Comparison of ENCODE assay signal across 34 cellular contexts in the genomic region with DNA sequence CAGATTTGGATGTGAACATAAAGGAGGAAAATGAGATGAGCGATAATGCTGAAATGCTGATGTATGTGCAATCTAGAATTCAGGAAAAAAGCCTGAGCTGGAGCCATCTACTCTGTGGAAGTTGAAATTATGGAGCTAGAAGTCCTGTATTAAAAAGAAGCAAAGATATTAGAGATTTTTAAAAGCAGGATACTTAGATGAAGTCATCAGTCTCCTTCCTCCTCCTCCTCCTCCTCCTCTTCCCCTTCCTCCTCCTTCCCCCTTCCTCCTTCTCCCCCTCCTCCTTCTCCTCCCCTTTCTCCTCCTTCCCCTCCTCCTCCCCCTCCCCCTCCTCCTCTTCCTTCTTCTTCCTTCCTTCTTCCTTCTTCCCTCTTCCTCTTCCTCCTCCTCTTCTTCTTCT.
"Had no signal": no experiment of that assay in that cellular context is flagged by ENCODE, and none has a peak within 500 bp of the region (broad histone marks: within the 10 kb centered on the region; RNA-seq: fewer than 3 reads in every experiment).

No MANE protein-coding gene starts in this region.

- DNase-seq: activated effector memory CD4-positive, alpha-beta T cell treated with anti-CD3 and anti-CD28 coated beads, Interleukin-2, amount 50 U/mL, for 16 hours; activated effector memory CD4-positive, alpha-beta T cell treated with Interleukin-2 at 50 U/mL for 16 hours; activated gamma-delta T cell; activated gamma-delta T cell treated with Interleukin-2 at 50 U/mL for 16 hours; activated naive CD4-positive, alpha-beta T cell; activated naive CD4-positive, alpha-beta T cell treated with anti-CD3 and anti-CD28 coated beads for 36 hours; activated naive CD4-positive, alpha-beta T cell treated with anti-CD3 and anti-CD28 coated beads, Interleukin-2, amount 10 ng/mL, durations not matched to agents 7 days and 5 days; activated naive CD4-positive, alpha-beta T cell treated with anti-CD3 and anti-CD28 coated beads, Interleukin-2, amount 50 U/mL, for 16 hours; activated naive CD4-positive, alpha-beta T cell treated with Interleukin-2 at 50 U/mL for 16 hours; activated naive CD8-positive, alpha-beta T cell treated with anti-CD3 and anti-CD28 coated beads for 36 hours; activated naive CD8-positive, alpha-beta T cell treated with anti-CD3 and anti-CD28 coated beads, Interleukin-2, amount 10 ng/mL, durations not matched to agents 7 days and 5 days; activated naive CD8-positive, alpha-beta T cell treated with anti-CD3 and anti-CD28 coated beads, Interleukin-2, amount 50 U/mL, for 24 hours; activated T-cell treated with anti-CD3 and anti-CD28 coated beads, Interleukin-2, amount 50 U/mL, for 1 hour; activated T-cell treated with anti-CD3 and anti-CD28 coated beads, Interleukin-2, amount 50 U/mL, for 24 hours; activated T-cell treated with anti-CD3 and anti-CD28 coated beads, Interleukin-2, amount 50 U/mL, for 4 hours; activated T-cell treated with anti-CD3 and anti-CD28 coated beads, Interleukin-2, amount 50 U/mL, for 48 hours; activated T-cell treated with anti-CD3 and anti-CD28 coated beads, Interleukin-2, amount 50 U/mL, for 72 hours; adrenal gland; amniotic stem cell; amygdala; anterior cingulate cortex; aorta; body of pancreas; brain microvascular endothelial cell; caudate nucleus; central memory CD4-positive, alpha-beta T cell; cerebellar nuclear complex had no signal

- H3K4me3 ChIP-seq: adrenal gland, ascending aorta, body of pancreas, breast epithelium, cardiac muscle cell had no signal

- H3K27ac ChIP-seq: adrenal gland, ascending aorta, body of pancreas, brain microvascular endothelial cell, breast epithelium, cardiac muscle cell had no signal

- H3K4me1 ChIP-seq: adrenal gland, ascending aorta, body of pancreas, breast epithelium had no signal

- H3K36me3 ChIP-seq: adrenal gland, ascending aorta, brain microvascular endothelial cell, breast epithelium, cardiac muscle cell had no signal

- H3K27me3 ChIP-seq: adrenal gland, ascending aorta, body of pancreas, brain microvascular endothelial cell, breast epithelium, cardiac muscle cell had no signal

- ATAC-seq: activated naive CD4-positive, alpha-beta T cell treated with anti-CD3 and anti-CD28 coated beads, Interleukin-2, amount 50 U/mL, for 72 hours; activated naive CD8-positive, alpha-beta T cell treated with anti-CD3 and anti-CD28 coated beads, Interleukin-2, amount 50 U/mL, for 24 hours; activated T-cell treated with anti-CD3 and anti-CD28 coated beads, Interleukin-2, amount 50 U/mL, for 4 hours; activated T-cell treated with anti-CD3 and anti-CD28 coated beads, Interleukin-2, amount 50 U/mL, for 72 hours; activated T-helper 17 cell treated with anti-CD3 and anti-CD28 coated beads, Interleukin-2, amount 50 U/mL, for 72 hours; body of pancreas had no signal

- H3K9me3 ChIP-seq: adrenal gland, ascending aorta, body of pancreas, breast epithelium had no signal

- FAIRE-seq: astrocyte, bronchial epithelial cell had no signal
